22 cellular contexts compared by ENCODE assay signal in the genomic region with DNA sequence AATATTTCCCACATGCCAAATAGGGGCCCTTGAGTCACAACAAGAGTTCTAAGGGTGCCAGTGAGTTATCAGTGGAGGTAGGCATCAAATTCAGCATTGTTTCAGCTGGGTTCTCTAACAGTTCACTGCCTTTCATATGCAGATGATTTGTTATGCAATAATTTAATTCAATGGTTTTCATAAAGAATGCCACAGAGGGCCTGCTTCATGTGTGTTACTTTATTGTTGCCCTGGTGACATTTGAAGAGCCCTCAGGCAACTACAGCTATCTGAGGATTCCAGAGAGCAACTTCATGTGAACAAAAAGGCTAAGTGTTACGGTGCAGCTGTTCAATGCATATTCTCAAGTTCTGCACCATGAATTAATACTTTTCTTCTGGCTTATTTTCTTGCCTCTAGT. TPM values are rescaled to one million over a fixed set of nuclear protein-coding genes. Genes with fewer than 3 reads are reported as not detected.
A peak's percentile ranks its signal among the peaks of the same experiment; 100 is the strongest.
DNase-seq lines count a peak whose midpoint lies in the region; ATAC-seq, FAIRE-seq and TF ChIP-seq lines count a peak whose summit lies in the region.
"Had no signal": no experiment of that assay in that cellular context is flagged by ENCODE, and none has a peak within 500 bp of the region (broad histone marks: within the 10 kb centered on the region; RNA-seq: fewer than 3 reads in every experiment).

No MANE protein-coding gene starts in this region.

- 95 to 99% (median 96%) methylated on average over 1 of the region's 1 CpG for WGBS in ovary, 3 donors

- H3K27ac ChIP-seq in SJCRH30 (peak overlapping the region; percentile 53), keratinocyte (ENCODE audit: control insufficient read depth, insufficient read depth, low read length) (no peak overlapping the region), ovary (no peak overlapping the region)
- H3K27ac ChIP-seq: BLaER1 treated with 17β-estradiol and CSF1 and Interleukin-3, amounts not matched to agents 10 nM and 100 nM; esophagus squamous epithelium; right lobe of liver; transverse colon had no signal

- no peak for TF ChIP-seq POLR2A in ovary (IDR thresholded peaks at IDR 0.05)

- H3K4me3 ChIP-seq in SJCRH30 (no peak overlapping the region), keratinocyte (ENCODE audit: control insufficient read depth in 2 of 3, extremely low read depth in 1 of 3, insufficient read depth in 2 of 3, low read depth in 1 of 3, low read length in 3 of 3) (no peak overlapping the region), ovary (no peak overlapping the region)
- H3K4me3 ChIP-seq: BLaER1 treated with 17β-estradiol and CSF1 and Interleukin-3, amounts not matched to agents 10 nM and 100 nM; esophagus squamous epithelium; right lobe of liver; transverse colon had no signal

- TF ChIP-seq CTCF in keratinocyte (optimal IDR thresholded peaks at IDR 0.05 in 1 of 3, IDR thresholded peaks at IDR 0.05 in 1 of 3, conservative IDR thresholded peaks at IDR 0.05 in 1 of 3; ENCODE audit: extremely low read depth in 1 of 3, insufficient read depth in 2 of 3, low read length in 3 of 3): no peak
- no peak for TF ChIP-seq CTCF in ovary (IDR thresholded peaks at IDR 0.05)

- no peaks in the 10 kb centered on the region for H3K27me3 ChIP-seq in SJCRH30
- H3K27me3 ChIP-seq in keratinocyte (ENCODE audit: control insufficient read depth, extremely low read depth, insufficient read depth, low read length): no peaks in the 10 kb centered on the region
- no peaks in the 10 kb centered on the region for H3K27me3 ChIP-seq in ovary
- H3K27me3 ChIP-seq: BLaER1 treated with 17β-estradiol and CSF1 and Interleukin-3, amounts not matched to agents 10 nM and 100 nM; esophagus squamous epithelium; right lobe of liver; transverse colon had no signal

- no peak overlapping the region for H2AFZ ChIP-seq in keratinocyte (ENCODE audit: control insufficient read depth, low read length)

- dilution Hi-C loops in keratinocyte (cut with MboI; ENCODE audit: extremely low pct_ligation_motif_present, low sequenced_read_pairs): no loop called here

- H3K79me2 ChIP-seq in keratinocyte (ENCODE audit: control insufficient read depth, insufficient read depth, low read length): no peaks in the 10 kb centered on the region

- no peaks in the 10 kb centered on the region for H4K20me1 ChIP-seq in keratinocyte (ENCODE audit: control insufficient read depth, extremely low read depth, insufficient read depth, low read length)
- H4K20me1 ChIP-seq: BLaER1 treated with 17β-estradiol and CSF1 and Interleukin-3, amounts not matched to agents 10 nM and 100 nM had no signal

- no peak overlapping the region for H3K4me2 ChIP-seq in keratinocyte (ENCODE audit: control insufficient read depth, extremely low read depth, insufficient read depth, low read depth, low read length)
- H3K4me2 ChIP-seq: BLaER1 treated with 17β-estradiol and CSF1 and Interleukin-3, amounts not matched to agents 10 nM and 100 nM had no signal

- FAIRE-seq in keratinocyte (lab: Jason Lieb, UNC): peak; percentile 64
- FAIRE-seq: GM12891, GM19239, HTR-8/SVneo had no signal

- no peak for ATAC-seq in HG02759 (IDR thresholded peaks at IDR 0.05; ENCODE audit: unreplicated experiment)
- ATAC-seq: right lobe of liver; stimulated activated naive CD8-positive, alpha-beta T cell treated with anti-CD3 and anti-CD28 coated beads, Interleukin-15, Interleukin-2, amounts not matched to agents 100 U/mL and 50 U/mL, for 24 hours had no signal

- H3K36me3 ChIP-seq in SJCRH30 (peaks cover 5% of the 10 kb centered on the region; the same call in 1 of the 2 replicates), keratinocyte (ENCODE audit: control insufficient read depth in 2 of 2, extremely low read depth in 1 of 2, insufficient read depth in 2 of 2, low read length in 2 of 2) (no peaks in the 10 kb centered on the region), ovary (no peaks in the 10 kb centered on the region)
- H3K36me3 ChIP-seq: BLaER1 treated with 17β-estradiol and CSF1 and Interleukin-3, amounts not matched to agents 10 nM and 100 nM; esophagus squamous epithelium; right lobe of liver; transverse colon had no signal

- DNase-seq in NCI-H748 (lab: John Stamatoyannopoulos, UW; ENCODE audit: unreplicated experiment) (peak; percentile 33), NCI-H748 treated with DMSO at 0.1 percent for 48 hours (lab: John Stamatoyannopoulos, UW) (no peak), SJCRH30 (peak; percentile 75 to 92), keratinocyte (ENCODE audit: low read depth, low spot score) (no peak), CD1c-positive myeloid dendritic cell (ENCODE audit: extremely low spot score) (no peak), ovary (no peak)
- no peak for DNase-seq in activated naive CD4-positive, alpha-beta T cell treated with anti-CD3 and anti-CD28 coated beads, Interleukin-2, amount 50 U/mL, for 16 hours
- DNase-seq: activated CD4-positive, alpha-beta T cell treated with anti-CD3 and anti-CD28 coated beads for 48 hours; activated effector memory CD4-positive, alpha-beta T cell treated with anti-CD3 and anti-CD28 coated beads, Interleukin-2, amount 50 U/mL, for 16 hours; esophagus squamous epithelium; GOT3; NCI-H1436 treated with DMSO at 0.1 percent for 48 hours; NCI-H446; right lobe of liver; stimulated activated naive CD8-positive, alpha-beta T cell treated with anti-CD3 and anti-CD28 coated beads, Interleukin-15, Interleukin-2, amounts not matched to agents 100 U/mL and 50 U/mL, for 24 hours; SW 1271; transverse colon had no signal

- H3K9ac ChIP-seq in keratinocyte (ENCODE audit: control insufficient read depth, extremely low read depth, insufficient read depth, low read length): no peak overlapping the region
- H3K9ac ChIP-seq: BLaER1 treated with 17β-estradiol and CSF1 and Interleukin-3, amounts not matched to agents 10 nM and 100 nM had no signal

- no peaks in the 10 kb centered on the region for H3K9me3 ChIP-seq in SJCRH30 (replicated peaks)
- no peaks in the 10 kb centered on the region for H3K9me3 ChIP-seq in keratinocyte (ENCODE audit: control insufficient read depth, low read depth, low read length)
- no peaks in the 10 kb centered on the region for H3K9me3 ChIP-seq in ovary
- H3K9me3 ChIP-seq: BLaER1 treated with 17β-estradiol and CSF1 and Interleukin-3, amounts not matched to agents 10 nM and 100 nM; esophagus squamous epithelium; right lobe of liver; transverse colon had no signal

- intact Hi-C loops in ovary (cut with DNase I): no loop called here

- H3K4me1 ChIP-seq in SJCRH30: peaks cover 38% of the 10 kb centered on the region
- H3K4me1 ChIP-seq in keratinocyte (ENCODE audit: control insufficient read depth, extremely low read depth, insufficient read depth, low read length): no peaks in the 10 kb centered on the region
- no peaks in the 10 kb centered on the region for H3K4me1 ChIP-seq in ovary (ENCODE audit: insufficient read depth)
- H3K4me1 ChIP-seq: right lobe of liver had no signal

- no peaks in the 10 kb centered on the region for H3K9me1 ChIP-seq in keratinocyte (ENCODE audit: control insufficient read depth, extremely low read depth, insufficient read depth, low read length)

- no peak for TF ChIP-seq EP300 in ovary (IDR thresholded peaks at IDR 0.05)

RNA-seq across cellular contexts. Expression of a gene that starts 43.1 kb away (rescaled TPM):
- 29.1 and 35.1 TPM in 2 replicates for total RNA-seq in SJCRH30 (2014; rRNA removed; shearing (Covaris generic))
- polyA plus RNA-seq in keratinocyte (7.9 to 11.9 TPM (median 8.1 TPM) in 3 replicates), ovary (10 to 100 TPM in 1 of 2 donors, 1 to 10 TPM in 1; 7.2 to 17.1 TPM)
- 6.5 TPM for polyA plus RNA-seq in keratinocyte (2011; ENCODE audit: low read depth)
- polyA plus RNA-seq in keratinocyte (2011; cell fraction: cytosol; rRNA removed): 4.4 and 6.3 TPM in 2 replicates
- polyA plus RNA-seq in keratinocyte (2011; cell fraction: nucleus; rRNA removed): 20.6 and 22.2 TPM in 2 replicates
- 4.0 and 8.4 TPM in 2 replicates for polyA plus RNA-seq in keratinocyte (2012; ENCODE audit: low replicate concordance)
- 18.5 to 45.9 TPM (median 34.2 TPM) in 3 replicates for polyA minus RNA-seq in keratinocyte
- 5.2 TPM for polyA minus RNA-seq in keratinocyte (2011; cell fraction: cytosol; rRNA and poly(A)+ RNA removed)
- polyA minus RNA-seq in keratinocyte (2011; cell fraction: nucleus; rRNA and poly(A)+ RNA removed): 69.0 and 118 TPM in 2 replicates
- 10 to 100 TPM in 6 of 7 donors, 1 to 10 TPM in 1; 8.1 to 31.5 (median 14.0) TPM for total RNA-seq in ovary

Comparison
In these comparisons a context has a peak if more than half of its experiments do, and no peak if none do; other contexts are left out.
1. DNase-seq: peak in NCI-H748 (single experiment) and SJCRH30 (2 of 2); none in NCI-H748 treated with DMSO at 0.1 percent for 48 hours (single experiment), keratinocyte (single experiment), CD1c-positive myeloid dendritic cell (single experiment), ovary (0 of 5) and activated naive CD4-positive, alpha-beta T cell treated with anti-CD3 and anti-CD28 coated beads, Interleukin-2, amount 50 U/mL, for 16 hours (single experiment).